10 cellular contexts compared by ENCODE assay signal in the genomic region with DNA sequence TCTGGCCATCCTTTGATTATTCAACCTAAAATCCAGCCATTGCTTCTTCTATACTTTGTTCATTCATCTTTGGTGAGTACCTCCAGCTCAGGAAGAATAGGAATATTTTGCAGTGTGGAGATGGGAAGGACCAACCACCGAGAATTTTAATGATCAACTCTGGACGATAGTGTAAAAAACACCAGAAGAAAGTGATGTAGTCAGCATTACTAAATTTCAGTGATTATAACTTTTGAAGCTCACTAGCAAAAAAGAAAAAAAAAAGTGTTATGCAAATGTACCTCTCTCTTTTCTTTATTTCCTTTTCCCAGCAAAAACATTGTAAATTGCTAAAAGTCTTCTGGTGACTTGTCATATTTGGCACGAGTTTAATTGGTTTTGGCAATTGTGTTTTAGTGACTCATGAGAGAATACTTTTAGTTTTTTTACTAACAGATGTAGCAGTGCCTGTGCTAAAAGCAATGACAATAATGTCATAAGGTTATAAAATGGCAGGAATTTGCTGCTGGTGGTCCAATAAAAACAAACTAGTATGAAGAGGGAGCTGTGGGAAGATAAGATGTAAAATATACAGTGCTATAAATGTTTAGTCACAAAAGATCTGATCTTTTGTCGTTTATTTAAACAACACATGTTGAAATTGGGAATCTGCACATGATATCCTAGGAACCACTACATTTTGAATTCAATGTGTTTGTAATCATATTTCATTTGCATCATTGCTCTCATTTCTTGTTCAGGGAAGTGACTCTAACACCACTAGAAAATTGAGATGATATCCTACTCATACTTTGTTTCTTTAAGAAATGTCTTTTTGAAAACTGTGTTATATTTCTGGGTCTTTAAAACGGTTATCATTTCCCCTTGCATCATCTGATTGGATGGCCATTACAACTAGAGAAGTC.
DNase-seq lines count a peak whose midpoint lies in the region; ATAC-seq and TF ChIP-seq lines count a peak whose summit lies in the region.
"Had no signal": no experiment of that assay in that cellular context is flagged by ENCODE, and none has a peak within 500 bp of the region (broad histone marks: within the 10 kb centered on the region; RNA-seq: fewer than 3 reads in every experiment).

No MANE protein-coding gene starts in this region.

- peaks cover 0 to 4% (median 0%) of the 10 kb centered on the region in 7 donors for H3K27me3 ChIP-seq in heart right ventricle
- peaks cover 10% of the 10 kb centered on the region for H3K27me3 ChIP-seq in skeletal muscle satellite cell (ENCODE audit: control insufficient read depth, insufficient read depth, low read length)

- no peak for TF ChIP-seq CTCF in heart right ventricle (IDR thresholded peaks at IDR 0.05)

- H3K27ac ChIP-seq in heart right ventricle, result peak overlapping the region in 1 of 10 donors; percentile 4

- ATAC-seq in heart right ventricle (peak in 6 of 8 donors; percentile 52 to 88 (median 74)), GM18498 (IDR thresholded peaks at IDR 0.05; ENCODE audit: unreplicated experiment) (no peak)
- ATAC-seq: HCT116 had no signal

- no peak overlapping the region for H3K4me3 ChIP-seq in heart right ventricle
- H3K4me3 ChIP-seq in skeletal muscle satellite cell (ENCODE audit: low read length), result no peak overlapping the region

- intact Hi-C loops in heart right ventricle (cut with DNase I), result no loop called here

- peak overlapping the region; percentile 45 for H3K4me2 ChIP-seq in skeletal muscle satellite cell (ENCODE audit: low read length)

- H3K36me3 ChIP-seq in heart right ventricle (no peaks in the 10 kb centered on the region), skeletal muscle satellite cell (ENCODE audit: insufficient read depth, low read length) (no peaks in the 10 kb centered on the region)

- WGBS in heart right ventricle, 2 donors, result 41 to 51% methylated on average over 5 of the region's 5 CpGs

- peak; percentile 86 for DNase-seq in H4 (ENCODE audit: low spot score)
- peak; percentile 36 for DNase-seq in amniotic epithelial cell (ENCODE audit: low read depth)
- peak in 1 of 2 donors; percentile 26 for DNase-seq in heart right ventricle
- DNase-seq in NCI-H1436 (lab: John Stamatoyannopoulos, UW), result no peak
- no peak for DNase-seq in activated CD4-positive, alpha-beta T cell treated with anti-CD3 and anti-CD28 coated beads, Interleukin-2, amount 50 U/mL, for 1 hour
- DNase-seq in COR-L47 (lab: John Stamatoyannopoulos, UW), result no peak
- DNase-seq: erythroblast had no signal

- H3K9me3 ChIP-seq in heart right ventricle, result no peaks in the 10 kb centered on the region
- H3K9me3 ChIP-seq in skeletal muscle satellite cell (replicated peaks; ENCODE audit: low read length), result no peaks in the 10 kb centered on the region

- H3K9ac ChIP-seq in skeletal muscle satellite cell (ENCODE audit: low read depth, low read length), result no peak overlapping the region

- peaks cover 0 to 6% (median 0%) of the 10 kb centered on the region in 9 donors for H3K4me1 ChIP-seq in heart right ventricle
- H3K4me1 ChIP-seq in skeletal muscle satellite cell (ENCODE audit: control insufficient read depth, insufficient read depth, low read length), result peaks cover 14% of the 10 kb centered on the region

Comparison
In these comparisons a context has a peak if more than half of its experiments do, and no peak if none do; other contexts are left out.
1. DNase-seq: peak in H4 (single experiment) and amniotic epithelial cell (single experiment); none in NCI-H1436 (single experiment), activated CD4-positive, alpha-beta T cell treated with anti-CD3 and anti-CD28 coated beads, Interleukin-2, amount 50 U/mL, for 1 hour (single experiment) and COR-L47 (single experiment).